In genomic region chr11:129939510-129939909, GRCh38 we compare ENCODE assay signal across 29 cellular contexts.
"Had no signal": no experiment of that assay in that cellular context is flagged by ENCODE, and none has a peak within 500 bp of the region (broad histone marks: within the 10 kb centered on the region; RNA-seq: fewer than 3 reads in every experiment).

No MANE protein-coding gene starts in this region.

- H3K4me1 Mint-ChIP-seq: activated CD4-positive, alpha-beta memory T cell treated with anti-CD3 and anti-CD28 coated beads, Interleukin-2, amount 10 ng/mL, durations not matched to agents 7 days and 5 days; activated CD4-positive, alpha-beta T cell treated with anti-CD3 and anti-CD28 coated beads, Interleukin-2, amount 10 ng/mL, durations not matched to agents 7 days and 5 days; activated naive CD4-positive, alpha-beta T cell treated with anti-CD3 and anti-CD28 coated beads, Interleukin-2, amount 50 U/mL, for 24 hours; activated naive CD8-positive, alpha-beta T cell treated with anti-CD3 and anti-CD28 coated beads for 36 hours; activated naive CD8-positive, alpha-beta T cell treated with anti-CD3 and anti-CD28 coated beads, Interleukin-2, amount 50 U/mL, for 24 hours had no signal

- H3K27ac Mint-ChIP-seq: activated CD4-positive, alpha-beta memory T cell treated with anti-CD3 and anti-CD28 coated beads, Interleukin-2, amount 10 ng/mL, durations not matched to agents 7 days and 5 days; activated CD4-positive, alpha-beta T cell treated with anti-CD3 and anti-CD28 coated beads, Interleukin-2, amount 10 ng/mL, durations not matched to agents 7 days and 5 days; activated naive CD4-positive, alpha-beta T cell treated with anti-CD3 and anti-CD28 coated beads for 36 hours; activated naive CD4-positive, alpha-beta T cell treated with anti-CD3 and anti-CD28 coated beads, Interleukin-2, amount 50 U/mL, for 24 hours; activated naive CD8-positive, alpha-beta T cell treated with anti-CD3 and anti-CD28 coated beads for 36 hours; activated naive CD8-positive, alpha-beta T cell treated with anti-CD3 and anti-CD28 coated beads, Interleukin-2, amount 50 U/mL, for 24 hours; activated T-helper 1 cell treated with anti-CD3 and anti-CD28 coated beads, Interleukin-12 subunit alpha, Interleukin-12 subunit beta, Interleukin-2, Interleukin-4 antibody, amounts not matched to agents 30 ng/mL and 10 ng/mL and 1 ng/mL, durations not matched to agents 14 hours and 24 hours and 36 hours; activated T-helper 2 cell treated with anti-CD3 and anti-CD28 coated beads, Interferon-gamma antibody, Interleukin-2, Interleukin-4, amounts not matched to agents 10 μg/mL and 5 μg/mL and 100 μg/mL, durations not matched to agents 14 hours and 24 hours and 36 hours; effector memory CD8-positive, alpha-beta T cell had no signal

- H3K27me3 Mint-ChIP-seq: activated CD4-positive, alpha-beta memory T cell treated with anti-CD3 and anti-CD28 coated beads, Interleukin-2, amount 10 ng/mL, durations not matched to agents 7 days and 5 days; activated CD4-positive, alpha-beta T cell treated with anti-CD3 and anti-CD28 coated beads, Interleukin-2, amount 10 ng/mL, durations not matched to agents 7 days and 5 days; activated naive CD4-positive, alpha-beta T cell treated with anti-CD3 and anti-CD28 coated beads, Interleukin-2, amount 50 U/mL, for 24 hours; activated naive CD8-positive, alpha-beta T cell treated with anti-CD3 and anti-CD28 coated beads for 36 hours; activated naive CD8-positive, alpha-beta T cell treated with anti-CD3 and anti-CD28 coated beads, Interleukin-2, amount 50 U/mL, for 24 hours; effector memory CD8-positive, alpha-beta T cell had no signal

- ATAC-seq: activated naive CD8-positive, alpha-beta T cell treated with anti-CD3 and anti-CD28 coated beads, Interleukin-2, amount 50 U/mL, for 24 hours; activated T-cell treated with anti-CD3 and anti-CD28 coated beads, Interleukin-2, amount 50 U/mL, for 4 hours; body of pancreas; effector memory CD8-positive, alpha-beta T cell; gastroesophageal sphincter had no signal

- H3K27me3 ChIP-seq: adrenal gland, body of pancreas, esophagus squamous epithelium, gastroesophageal sphincter had no signal

- FAIRE-seq: colon had no signal

- H3K9me3 ChIP-seq: adrenal gland, body of pancreas, esophagus squamous epithelium, gastroesophageal sphincter had no signal

- H3K4me3 Mint-ChIP-seq: activated CD4-positive, alpha-beta memory T cell treated with anti-CD3 and anti-CD28 coated beads, Interleukin-2, amount 10 ng/mL, durations not matched to agents 7 days and 5 days; activated CD4-positive, alpha-beta T cell treated with anti-CD3 and anti-CD28 coated beads, Interleukin-2, amount 10 ng/mL, durations not matched to agents 7 days and 5 days; activated naive CD4-positive, alpha-beta T cell treated with anti-CD3 and anti-CD28 coated beads for 36 hours; activated naive CD4-positive, alpha-beta T cell treated with anti-CD3 and anti-CD28 coated beads, Interleukin-2, amount 50 U/mL, for 24 hours; activated naive CD8-positive, alpha-beta T cell treated with anti-CD3 and anti-CD28 coated beads for 36 hours; activated naive CD8-positive, alpha-beta T cell treated with anti-CD3 and anti-CD28 coated beads, Interleukin-2, amount 50 U/mL, for 24 hours; activated T-cell treated with anti-CD3 and anti-CD28 coated beads, Interleukin-2, amount 50 U/mL, for 4 hours; activated T-helper 1 cell treated with anti-CD3 and anti-CD28 coated beads, Interleukin-12 subunit alpha, Interleukin-12 subunit beta, Interleukin-2, Interleukin-4 antibody, amounts not matched to agents 30 ng/mL and 10 ng/mL and 1 ng/mL, durations not matched to agents 14 hours and 24 hours and 36 hours; effector memory CD8-positive, alpha-beta T cell had no signal

- DNase-seq: activated CD4-positive, alpha-beta memory T cell treated with anti-CD3 and anti-CD28 coated beads, Interleukin-2, amount 10 ng/mL, durations not matched to agents 7 days and 5 days; activated CD4-positive, alpha-beta T cell treated with anti-CD3 and anti-CD28 coated beads for 1 hour; activated CD4-positive, alpha-beta T cell treated with anti-CD3 and anti-CD28 coated beads for 4 hours; activated CD4-positive, alpha-beta T cell treated with anti-CD3 and anti-CD28 coated beads, Interleukin-2, amount 10 ng/mL, durations not matched to agents 7 days and 5 days; activated CD4-positive, alpha-beta T cell treated with anti-CD3 and anti-CD28 coated beads, Interleukin-2, amount 50 U/mL, for 4 hours; activated effector memory CD4-positive, alpha-beta T cell treated with anti-CD3 and anti-CD28 coated beads, Interleukin-2, amount 50 U/mL, for 16 hours; activated naive CD4-positive, alpha-beta T cell treated with anti-CD3 and anti-CD28 coated beads for 36 hours; activated naive CD8-positive, alpha-beta T cell treated with anti-CD3 and anti-CD28 coated beads for 36 hours; activated naive CD8-positive, alpha-beta T cell treated with anti-CD3 and anti-CD28 coated beads, Interleukin-2, amount 50 U/mL, for 24 hours; activated T-cell treated with anti-CD3 and anti-CD28 coated beads, Interleukin-2, amount 50 U/mL, for 4 hours; adrenal gland; amygdala; aorta; body of pancreas; cortex of kidney; dermis blood vessel endothelial cell; effector CD4-positive, alpha-beta T cell; effector memory CD8-positive, alpha-beta T cell; erythroblast; esophagus squamous epithelium; foreskin melanocyte; head of caudate nucleus; hippocampal formation; T-helper 9 cell had no signal

- H3K27ac ChIP-seq: adrenal gland, body of pancreas, esophagus squamous epithelium, gastroesophageal sphincter had no signal

- H3K4me1 ChIP-seq: adrenal gland, body of pancreas, gastroesophageal sphincter had no signal

- H3K4me3 ChIP-seq: adrenal gland, body of pancreas, esophagus squamous epithelium, gastroesophageal sphincter had no signal

- H3K9me3 Mint-ChIP-seq: activated CD4-positive, alpha-beta memory T cell treated with anti-CD3 and anti-CD28 coated beads, Interleukin-2, amount 10 ng/mL, durations not matched to agents 7 days and 5 days; activated CD4-positive, alpha-beta T cell treated with anti-CD3 and anti-CD28 coated beads, Interleukin-2, amount 10 ng/mL, durations not matched to agents 7 days and 5 days; activated naive CD4-positive, alpha-beta T cell treated with anti-CD3 and anti-CD28 coated beads for 36 hours; activated naive CD4-positive, alpha-beta T cell treated with anti-CD3 and anti-CD28 coated beads, Interleukin-2, amount 50 U/mL, for 24 hours; activated naive CD8-positive, alpha-beta T cell treated with anti-CD3 and anti-CD28 coated beads for 36 hours; activated naive CD8-positive, alpha-beta T cell treated with anti-CD3 and anti-CD28 coated beads, Interleukin-2, amount 50 U/mL, for 24 hours; activated T-cell treated with anti-CD3 and anti-CD28 coated beads, Interleukin-2, amount 50 U/mL, for 4 hours; activated T-helper 1 cell treated with anti-CD3 and anti-CD28 coated beads, Interleukin-12 subunit alpha, Interleukin-12 subunit beta, Interleukin-2, Interleukin-4 antibody, amounts not matched to agents 30 ng/mL and 10 ng/mL and 1 ng/mL, durations not matched to agents 14 hours and 24 hours and 36 hours; activated T-helper 2 cell treated with anti-CD3 and anti-CD28 coated beads, Interferon-gamma antibody, Interleukin-2, Interleukin-4, amounts not matched to agents 10 μg/mL and 5 μg/mL and 100 μg/mL, durations not matched to agents 14 hours and 24 hours and 36 hours; effector memory CD8-positive, alpha-beta T cell had no signal
